ENCODE assay signal across 12 cellular contexts in the genomic region with DNA sequence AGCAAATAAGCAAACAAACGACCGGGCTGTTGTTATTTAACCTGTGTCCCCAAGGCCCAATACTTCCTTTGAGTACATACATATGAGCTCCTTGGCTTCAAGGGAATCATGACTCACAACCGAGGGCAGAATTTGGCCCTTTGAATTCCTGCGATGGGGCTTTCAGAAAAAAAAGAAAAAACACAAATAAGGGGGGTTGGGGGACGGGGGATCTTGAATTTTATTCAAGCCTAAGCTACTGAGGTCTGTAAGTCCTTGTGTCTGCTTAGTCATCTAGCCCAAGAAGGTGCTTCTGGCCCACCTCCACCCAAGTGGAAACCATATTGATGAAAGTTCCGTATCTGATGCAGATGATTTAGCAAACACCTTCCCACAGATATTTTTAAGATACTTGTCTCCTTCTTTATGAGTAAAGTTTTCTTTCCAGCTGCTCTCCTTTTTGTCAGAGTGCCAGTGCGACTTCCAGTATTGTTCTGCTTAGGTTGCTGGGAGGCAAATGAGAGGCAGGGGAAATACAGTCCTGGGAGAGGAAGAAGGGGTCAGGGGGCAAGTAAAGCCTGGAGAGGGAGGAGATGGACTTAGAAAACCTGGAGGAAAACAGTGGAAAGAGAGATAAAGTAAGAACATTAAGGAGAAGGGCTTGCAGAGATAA.
DNase-seq lines count a peak whose midpoint lies in the region; ATAC-seq, FAIRE-seq and TF ChIP-seq lines count a peak whose summit lies in the region.
"Had no signal": no experiment of that assay in that cellular context is flagged by ENCODE, and none has a peak within 500 bp of the region (broad histone marks: within the 10 kb centered on the region; RNA-seq: fewer than 3 reads in every experiment).

No MANE protein-coding gene starts in this region.

- no peak for TF ChIP-seq EP300 in A549 (IDR thresholded peaks at IDR 0.05)

- TF ChIP-seq RAD21 in A549 (conservative IDR thresholded peaks at IDR 0.05 in 1 of 2, IDR thresholded peaks at IDR 0.05 in 1 of 2): no peak

- no peaks in the 10 kb centered on the region for H3K9me3 ChIP-seq in A549

- H3K4me3 Mint-ChIP-seq in central memory CD8-positive, alpha-beta T cell: no peak overlapping the region
- H3K4me3 Mint-ChIP-seq: CD4-positive, alpha-beta memory T cell had no signal

- DNase-seq in A549 (ENCODE audit: low read depth in 1 of 2, low spot score in 1 of 2) (peak in 1 of 2 experiments; percentile 51), HT1080 (ENCODE audit: low read depth) (peak; percentile 30), myocyte (ENCODE audit: low read depth) (peak; percentile 39), NCI-H446 treated with DMSO at 0.1 percent for 48 hours (lab: John Stamatoyannopoulos, UW) (no peak), NCI-H2081 (lab: John Stamatoyannopoulos, UW) (no peak)
- no peak for DNase-seq in central memory CD8-positive, alpha-beta T cell (ENCODE audit: low spot score in 2 of 2)
- no peak for DNase-seq in activated CD4-positive, CD25-positive, alpha-beta regulatory T cell treated with anti-CD3 and anti-CD28 coated beads, Interleukin-2, amount 50 U/mL, for 72 hours
- DNase-seq: CD4-positive, alpha-beta memory T cell; head of caudate nucleus; NCI-H187 treated with DMSO at 0.1 percent for 48 hours; RPMI8226 had no signal

- no peaks in the 10 kb centered on the region for H3K36me3 Mint-ChIP-seq in central memory CD8-positive, alpha-beta T cell (ENCODE audit: insufficient read depth)
- H3K36me3 Mint-ChIP-seq: CD4-positive, alpha-beta memory T cell had no signal

- no peaks in the 10 kb centered on the region for H3K4me1 Mint-ChIP-seq in central memory CD8-positive, alpha-beta T cell
- H3K4me1 Mint-ChIP-seq: CD4-positive, alpha-beta memory T cell had no signal

- POLR2A ChIA-PET in A549 (lab: Yijun Ruan, JAX): no interaction called here

- peaks cover 26% of the 10 kb centered on the region for H3K4me1 ChIP-seq in A549

- ATAC-seq in A549: peak; percentile 19 to 84; a peak in 3 of 6 replicates
- no peak for ATAC-seq in central memory CD8-positive, alpha-beta T cell (replicated peaks; ENCODE audit: extremely low read depth, poor library complexity, severe bottlenecking)
- ATAC-seq in GM21737 (IDR thresholded peaks at IDR 0.05; ENCODE audit: unreplicated experiment): no peak

- no peaks in the 10 kb centered on the region for H3K27me3 Mint-ChIP-seq in central memory CD8-positive, alpha-beta T cell

- no peak overlapping the region for H3K4me3 ChIP-seq in A549

- 35% methylated on average over 7 of the region's 7 CpGs for WGBS in A549 (ENCODE audit: missing lambda C conversion rate)

- H3K27ac Mint-ChIP-seq in central memory CD8-positive, alpha-beta T cell (ENCODE audit: low read depth): peak overlapping the region; percentile 8
- H3K27ac Mint-ChIP-seq: CD4-positive, alpha-beta memory T cell had no signal

- H3K27ac ChIP-seq in A549: peak overlapping the region; percentile 62 to 74

- FAIRE-seq in A549 (lab: Jason Lieb, UNC): no peak

- H3K9me3 Mint-ChIP-seq in central memory CD8-positive, alpha-beta T cell: no peaks in the 10 kb centered on the region

- CTCF ChIA-PET in A549 (lab: Yijun Ruan, JAX): interaction anchor here (0.7 to 1.2 kb wide), 2 partner anchors 9 to 699 kb away, joined by 3 read pairs; no protein-coding TSS in a partner anchor

- TF ChIP-seq POLR2A in A549 (IDR thresholded peaks at IDR 0.05; ENCODE audit: low read length): no peak

- peak overlapping the region; percentile 62 for H3K4me2 ChIP-seq in A549

- no peak for TF ChIP-seq CTCF in A549 (IDR thresholded peaks at IDR 0.05)

TF ChIP-seq in A549, 52 proteins besides CTCF, POLR2A, EP300 and RAD21:
- no peak for TF ChIP-seq CHD4 (IDR thresholded peaks at IDR 0.05; ENCODE audit: borderline replicate concordance)
- TF ChIP-seq EHMT2 (IDR thresholded peaks at IDR 0.05; ENCODE audit: low read depth): no peak
- TF ChIP-seq FOSL2 (IDR thresholded peaks at IDR 0.05): no peak
- peak; percentile 45 for TF ChIP-seq FOSL2 (CRISPR knock-in tag; IDR thresholded peaks at IDR 0.05)
- no peak for TF ChIP-seq KDM5A (IDR thresholded peaks at IDR 0.05)
- TF ChIP-seq ELK1 (IDR thresholded peaks at IDR 0.05; ENCODE audit: low read depth, low read length): no peak
- no peak for TF ChIP-seq CBX8 (IDR thresholded peaks at IDR 0.05)
- peak; percentile 29; the same call in 1 of the 2 replicates for TF ChIP-seq JUNB (IDR thresholded peaks at IDR 0.05)

Comparison
In these comparisons a context has a peak if more than half of its experiments do, and no peak if none do; other contexts are left out.
1. ATAC-seq: peak in A549 (2 of 2); none in central memory CD8-positive, alpha-beta T cell (single experiment) and GM21737 (single experiment).
2. DNase-seq: peak in HT1080 (single experiment) and myocyte (single experiment); none in central memory CD8-positive, alpha-beta T cell (0 of 2), NCI-H446 treated with DMSO at 0.1 percent for 48 hours (single experiment), NCI-H2081 (0 of 2) and activated CD4-positive, CD25-positive, alpha-beta regulatory T cell treated with anti-CD3 and anti-CD28 coated beads, Interleukin-2, amount 50 U/mL, for 72 hours (single experiment).